In the genomic region with DNA sequence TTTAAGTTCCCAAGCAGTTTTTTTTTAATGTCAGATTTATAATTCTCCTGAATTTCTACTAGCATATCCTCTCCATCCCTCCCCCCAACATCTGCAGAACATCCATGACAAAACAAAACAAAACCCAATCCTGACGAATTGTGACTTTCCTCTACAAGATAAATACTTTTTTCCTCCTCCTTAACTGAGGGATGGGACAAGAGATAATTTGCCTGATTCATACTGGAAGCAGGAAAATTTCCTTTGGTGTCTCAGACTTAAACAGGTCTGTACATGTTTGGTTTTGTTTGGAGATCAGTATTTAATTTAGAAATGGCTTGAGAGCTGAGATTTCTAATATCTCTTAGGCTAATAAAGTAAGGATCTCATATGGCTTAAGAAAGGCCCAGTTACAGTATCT, we compare ENCODE assay signal across 1 cellular context.
TF ChIP-seq lines count a peak whose summit lies in the region.

No MANE protein-coding gene starts in this region.

TF ChIP-seq in H1, 55 proteins besides CTCF, POLR2A, EP300 and RAD21:
- TF ChIP-seq CBX5 (IDR thresholded peaks at IDR 0.05; ENCODE audit: low read depth, low read length) (no peak), SIRT6 (IDR thresholded peaks at IDR 0.05; ENCODE audit: low read length) (no peak)
